8 cellular contexts compared by ENCODE assay signal in the genomic region with DNA sequence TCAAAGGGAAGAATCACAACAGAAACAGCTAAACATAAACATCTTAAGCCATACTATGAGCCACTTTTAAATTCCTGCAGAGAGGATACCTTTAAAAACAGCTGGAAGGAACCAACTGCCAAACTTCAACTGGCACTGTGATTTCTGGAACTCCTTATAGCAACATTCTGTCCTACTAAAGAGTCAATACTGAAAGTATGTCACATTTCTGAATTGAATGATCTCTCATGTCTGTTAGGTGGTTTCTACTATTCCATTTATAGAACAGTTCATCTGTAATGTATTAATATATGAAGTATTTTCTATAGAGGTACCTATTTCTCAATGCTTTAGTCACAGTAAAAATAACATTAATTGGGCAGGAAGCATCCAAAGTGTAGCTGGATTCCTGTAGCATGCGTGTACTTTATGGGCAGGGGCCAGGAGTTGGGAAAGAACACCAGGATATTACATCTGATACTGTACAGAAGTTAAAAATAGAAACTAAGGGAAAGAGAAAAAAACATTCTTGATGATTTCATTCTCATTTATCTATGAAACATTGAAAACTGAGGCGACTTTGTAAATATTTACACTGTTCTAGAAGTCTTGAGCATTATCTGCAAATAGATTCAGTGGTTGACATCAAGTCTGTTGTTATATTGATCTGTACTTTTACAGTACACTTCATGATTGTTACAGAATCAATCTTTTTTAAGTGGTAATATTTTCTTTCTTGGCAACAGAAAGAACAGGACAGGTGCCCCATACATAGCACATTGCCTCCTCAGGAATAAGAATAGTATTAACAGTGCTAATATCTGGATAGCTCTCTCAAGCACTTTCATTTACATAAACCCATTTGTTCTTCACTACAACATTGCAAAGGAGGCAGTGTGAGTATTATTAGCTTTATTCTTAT. TPM values are rescaled to one million over a fixed set of nuclear protein-coding genes. Genes with fewer than 3 reads are reported as not detected.
A peak's percentile ranks its signal among the peaks of the same experiment; 100 is the strongest.
DNase-seq lines count a peak whose midpoint lies in the region; ATAC-seq and TF ChIP-seq lines count a peak whose summit lies in the region.

No MANE protein-coding gene starts in this region.

- H3K9ac ChIP-seq in endodermal cell (ENCODE audit: extremely low read depth, low read length, poor library complexity, severe bottlenecking): no peak overlapping the region

- intact Hi-C loops in Caco-2 (cut with micrococcal nuclease; ENCODE audit: unreplicated experiment): no loop called here
- intact Hi-C loops in psoas muscle (cut with DNase I): no loop called here

- no TSS peak for BruUV-seq in Caco-2 (replicated peaks; lab: Mats Ljungman, UMichigan)

- H3K4me1 Mint-ChIP-seq in Caco-2 (ENCODE audit: low read depth, unreplicated experiment) (peaks cover 24% of the 10 kb centered on the region), endodermal cell (peaks cover 18% of the 10 kb centered on the region)

- H3K4me3 Mint-ChIP-seq in Caco-2 (ENCODE audit: unreplicated experiment) (no peak overlapping the region), endodermal cell (no peak overlapping the region)

- H3K9me3 ChIP-seq in Caco-2: no peaks in the 10 kb centered on the region
- H3K9me3 ChIP-seq in endodermal cell (ENCODE audit: control insufficient read depth, low read length): no peaks in the 10 kb centered on the region
- H3K9me3 ChIP-seq in psoas muscle: no peaks in the 10 kb centered on the region

- 93% methylated on average over 2 of the region's 2 CpGs; no CpG with 5 or more reads in 1 of the 2 experiments for WGBS in endodermal cell (ENCODE audit: insufficient coverage in 1 of 2, insufficient read length in 1 of 2), 2 experiments
- WGBS in psoas muscle, 3 donors: 14 to 24% (median 23%) methylated on average over 2 of the region's 2 CpGs

- POLR2A ChIA-PET in Caco-2 (lab: Charles Lee): no interaction called here

- H3K9me3 Mint-ChIP-seq in Caco-2 (ENCODE audit: unreplicated experiment) (no peaks in the 10 kb centered on the region), endodermal cell (no peaks in the 10 kb centered on the region)

- TF ChIP-seq CTCF in Caco-2 (IDR thresholded peaks at IDR 0.05; ENCODE audit: insufficient read depth in 1 of 2, low read depth in 1 of 2, low read length in 1 of 2, severe bottlenecking in 1 of 2, unreplicated experiment in 1 of 2): no peak
- no peak for TF ChIP-seq CTCF in endodermal cell (conservative IDR thresholded peaks at IDR 0.05)
- no peak for TF ChIP-seq CTCF in psoas muscle (IDR thresholded peaks at IDR 0.05)

- H3K36me3 ChIP-seq in Caco-2 (ENCODE audit: control insufficient read depth, insufficient read depth, low read length) (no peaks in the 10 kb centered on the region; the same call in 1 of the 2 replicates), endodermal cell (ENCODE audit: control insufficient read depth, insufficient read depth, low read length) (peaks cover 15% of the 10 kb centered on the region), psoas muscle (ENCODE audit: insufficient read depth in 1 of 2, low read depth in 1 of 2) (no peaks in the 10 kb centered on the region)

- CTCF ChIA-PET in Caco-2 (lab: Charles Lee): no interaction called here

- no peak overlapping the region for H3K27ac ChIP-seq in endodermal cell (ENCODE audit: low read depth, low read length)
- peak overlapping the region; percentile 75 for H3K27ac ChIP-seq in psoas muscle

- H3K36me3 Mint-ChIP-seq in Caco-2 (ENCODE audit: insufficient read depth, unreplicated experiment): no peaks in the 10 kb centered on the region
- H3K36me3 Mint-ChIP-seq in endodermal cell (ENCODE audit: low read depth): peaks cover 35% of the 10 kb centered on the region

- DNase-seq in Caco-2 (no peak), HS-5 (ENCODE audit: low read depth) (peak; percentile 97), endodermal cell (no peak), psoas muscle (peak; percentile 68 to 69), NCI-H345 (lab: John Stamatoyannopoulos, UW) (no peak), hippocampal formation (lab: John Stamatoyannopoulos, UW) (no peak), NCI-H1694 treated with DMSO at 0.1 percent for 48 hours (lab: John Stamatoyannopoulos, UW) (no peak)

- no peak overlapping the region for H3K4me3 ChIP-seq in Caco-2 (ENCODE audit: low read depth, low read length)
- no peak overlapping the region for H3K4me3 ChIP-seq in endodermal cell (ENCODE audit: low read length)
- H3K4me3 ChIP-seq in psoas muscle: no peak overlapping the region

- peak; percentile 83 for ATAC-seq in GM21529 (IDR thresholded peaks at IDR 0.05; ENCODE audit: unreplicated experiment)
- ATAC-seq in psoas muscle: peak; percentile 92 to 98 (median 94)

- no peaks in the 10 kb centered on the region for H3K27me3 Mint-ChIP-seq in Caco-2 (ENCODE audit: insufficient read depth, unreplicated experiment)
- H3K27me3 Mint-ChIP-seq in endodermal cell (ENCODE audit: insufficient read depth): no peaks in the 10 kb centered on the region

- H3K4me1 ChIP-seq in Caco-2: peaks cover 28% of the 10 kb centered on the region
- no peaks in the 10 kb centered on the region for H3K4me1 ChIP-seq in endodermal cell (ENCODE audit: control insufficient read depth, insufficient read depth, low read length)
- H3K4me1 ChIP-seq in psoas muscle: peaks cover 16% of the 10 kb centered on the region

- H3K27ac Mint-ChIP-seq in Caco-2 (ENCODE audit: unreplicated experiment): peak overlapping the region; percentile 69
- peak overlapping the region; percentile 27 for H3K27ac Mint-ChIP-seq in endodermal cell

- H3K27me3 ChIP-seq in Caco-2 (replicated peaks; ENCODE audit: control insufficient read depth, insufficient read depth, low read length): no peaks in the 10 kb centered on the region
- H3K27me3 ChIP-seq in endodermal cell (ENCODE audit: control insufficient read depth, insufficient read depth, low read length, poor library complexity, severe bottlenecking): no peaks in the 10 kb centered on the region
- no peaks in the 10 kb centered on the region for H3K27me3 ChIP-seq in psoas muscle (ENCODE audit: insufficient read depth in 3 of 3, low read length in 2 of 3)

RNA-seq across cellular contexts. Expression of a gene that starts 6.1 kb away (rescaled TPM):
- total RNA-seq in Caco-2 (2022): 31.3 and 32.3 TPM in 2 replicates
- total RNA-seq in endodermal cell: 10 to 100 TPM; 51.7 to 61.1 TPM
- polyA plus RNA-seq in endodermal cell (2013, experiment 1 of 2): 35.6 TPM
- 33.7 TPM for polyA plus RNA-seq in endodermal cell (2013, experiment 2 of 2)
- 10 to 100 TPM; 10.4 to 14.0 (median 12.9) TPM for total RNA-seq in psoas muscle
- polyA plus RNA-seq in psoas muscle: 1 to 10 TPM; 4.1 to 8.2 (median 4.7) TPM

Comparison
In these comparisons a context has a peak if more than half of its experiments do, and no peak if none do; other contexts are left out.
1. DNase-seq: peak in HS-5 (single experiment) and psoas muscle (2 of 2); none in Caco-2 (0 of 2), endodermal cell (single experiment), NCI-H345 (single experiment), hippocampal formation (0 of 2) and NCI-H1694 treated with DMSO at 0.1 percent for 48 hours (single experiment).